2 cellular contexts compared by ENCODE assay signal in genomic region chr3:131899021-131899420, GRCh38.
TF ChIP-seq lines count a peak whose summit lies in the region.

No MANE protein-coding gene starts in this region.

TF ChIP-seq in GM23338, 12 proteins besides CTCF, POLR2A, EP300 and RAD21 (continued from another document):
- no peak for TF ChIP-seq ZNF462 (CRISPR knock-in tag; IDR thresholded peaks at IDR 0.05)

TF ChIP-seq in WTC11, 78 proteins besides CTCF, POLR2A, EP300 and RAD21 (continued from another document):
- TF ChIP-seq, protein P1, sequence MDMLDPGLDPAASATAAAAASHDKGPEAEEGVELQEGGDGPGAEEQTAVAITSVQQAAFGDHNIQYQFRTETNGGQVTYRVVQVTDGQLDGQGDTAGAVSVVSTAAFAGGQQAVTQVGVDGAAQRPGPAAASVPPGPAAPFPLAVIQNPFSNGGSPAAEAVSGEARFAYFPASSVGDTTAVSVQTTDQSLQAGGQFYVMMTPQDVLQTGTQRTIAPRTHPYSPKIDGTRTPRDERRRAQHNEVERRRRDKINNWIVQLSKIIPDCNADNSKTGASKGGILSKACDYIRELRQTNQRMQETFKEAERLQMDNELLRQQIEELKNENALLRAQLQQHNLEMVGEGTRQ (CRISPR knock-in tag; IDR thresholded peaks at IDR 0.05): no peak
- TF ChIP-seq ZSCAN18 (CRISPR knock-in tag; IDR thresholded peaks at IDR 0.05): no peak
- TF ChIP-seq, protein P2, sequence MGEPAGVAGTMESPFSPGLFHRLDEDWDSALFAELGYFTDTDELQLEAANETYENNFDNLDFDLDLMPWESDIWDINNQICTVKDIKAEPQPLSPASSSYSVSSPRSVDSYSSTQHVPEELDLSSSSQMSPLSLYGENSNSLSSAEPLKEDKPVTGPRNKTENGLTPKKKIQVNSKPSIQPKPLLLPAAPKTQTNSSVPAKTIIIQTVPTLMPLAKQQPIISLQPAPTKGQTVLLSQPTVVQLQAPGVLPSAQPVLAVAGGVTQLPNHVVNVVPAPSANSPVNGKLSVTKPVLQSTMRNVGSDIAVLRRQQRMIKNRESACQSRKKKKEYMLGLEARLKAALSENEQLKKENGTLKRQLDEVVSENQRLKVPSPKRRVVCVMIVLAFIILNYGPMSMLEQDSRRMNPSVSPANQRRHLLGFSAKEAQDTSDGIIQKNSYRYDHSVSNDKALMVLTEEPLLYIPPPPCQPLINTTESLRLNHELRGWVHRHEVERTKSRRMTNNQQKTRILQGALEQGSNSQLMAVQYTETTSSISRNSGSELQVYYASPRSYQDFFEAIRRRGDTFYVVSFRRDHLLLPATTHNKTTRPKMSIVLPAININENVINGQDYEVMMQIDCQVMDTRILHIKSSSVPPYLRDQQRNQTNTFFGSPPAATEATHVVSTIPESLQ (CRISPR knock-in tag; IDR thresholded peaks at IDR 0.05): no peak
- TF ChIP-seq PRDM15 (CRISPR knock-in tag; IDR thresholded peaks at IDR 0.05): no peak
- TF ChIP-seq, protein P3, sequence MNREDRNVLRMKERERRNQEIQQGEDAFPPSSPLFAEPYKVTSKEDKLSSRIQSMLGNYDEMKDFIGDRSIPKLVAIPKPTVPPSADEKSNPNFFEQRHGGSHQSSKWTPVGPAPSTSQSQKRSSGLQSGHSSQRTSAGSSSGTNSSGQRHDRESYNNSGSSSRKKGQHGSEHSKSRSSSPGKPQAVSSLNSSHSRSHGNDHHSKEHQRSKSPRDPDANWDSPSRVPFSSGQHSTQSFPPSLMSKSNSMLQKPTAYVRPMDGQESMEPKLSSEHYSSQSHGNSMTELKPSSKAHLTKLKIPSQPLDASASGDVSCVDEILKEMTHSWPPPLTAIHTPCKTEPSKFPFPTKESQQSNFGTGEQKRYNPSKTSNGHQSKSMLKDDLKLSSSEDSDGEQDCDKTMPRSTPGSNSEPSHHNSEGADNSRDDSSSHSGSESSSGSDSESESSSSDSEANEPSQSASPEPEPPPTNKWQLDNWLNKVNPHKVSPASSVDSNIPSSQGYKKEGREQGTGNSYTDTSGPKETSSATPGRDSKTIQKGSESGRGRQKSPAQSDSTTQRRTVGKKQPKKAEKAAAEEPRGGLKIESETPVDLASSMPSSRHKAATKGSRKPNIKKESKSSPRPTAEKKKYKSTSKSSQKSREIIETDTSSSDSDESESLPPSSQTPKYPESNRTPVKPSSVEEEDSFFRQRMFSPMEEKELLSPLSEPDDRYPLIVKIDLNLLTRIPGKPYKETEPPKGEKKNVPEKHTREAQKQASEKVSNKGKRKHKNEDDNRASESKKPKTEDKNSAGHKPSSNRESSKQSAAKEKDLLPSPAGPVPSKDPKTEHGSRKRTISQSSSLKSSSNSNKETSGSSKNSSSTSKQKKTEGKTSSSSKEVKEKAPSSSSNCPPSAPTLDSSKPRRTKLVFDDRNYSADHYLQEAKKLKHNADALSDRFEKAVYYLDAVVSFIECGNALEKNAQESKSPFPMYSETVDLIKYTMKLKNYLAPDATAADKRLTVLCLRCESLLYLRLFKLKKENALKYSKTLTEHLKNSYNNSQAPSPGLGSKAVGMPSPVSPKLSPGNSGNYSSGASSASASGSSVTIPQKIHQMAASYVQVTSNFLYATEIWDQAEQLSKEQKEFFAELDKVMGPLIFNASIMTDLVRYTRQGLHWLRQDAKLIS (CRISPR knock-in tag; IDR thresholded peaks at IDR 0.05; ENCODE audit: borderline replicate concordance): no peak
- no peak for TF ChIP-seq FOXJ3 (CRISPR knock-in tag; IDR thresholded peaks at IDR 0.05; ENCODE audit: borderline replicate concordance)
- TF ChIP-seq PRRX2 (CRISPR knock-in tag; IDR thresholded peaks at IDR 0.05): no peak
- no peak for TF ChIP-seq GRHL2 (CRISPR knock-in tag; IDR thresholded peaks at IDR 0.05; ENCODE audit: insufficient replicate concordance, severe bottlenecking)
